21 cellular contexts compared by ENCODE assay signal in the genomic region with DNA sequence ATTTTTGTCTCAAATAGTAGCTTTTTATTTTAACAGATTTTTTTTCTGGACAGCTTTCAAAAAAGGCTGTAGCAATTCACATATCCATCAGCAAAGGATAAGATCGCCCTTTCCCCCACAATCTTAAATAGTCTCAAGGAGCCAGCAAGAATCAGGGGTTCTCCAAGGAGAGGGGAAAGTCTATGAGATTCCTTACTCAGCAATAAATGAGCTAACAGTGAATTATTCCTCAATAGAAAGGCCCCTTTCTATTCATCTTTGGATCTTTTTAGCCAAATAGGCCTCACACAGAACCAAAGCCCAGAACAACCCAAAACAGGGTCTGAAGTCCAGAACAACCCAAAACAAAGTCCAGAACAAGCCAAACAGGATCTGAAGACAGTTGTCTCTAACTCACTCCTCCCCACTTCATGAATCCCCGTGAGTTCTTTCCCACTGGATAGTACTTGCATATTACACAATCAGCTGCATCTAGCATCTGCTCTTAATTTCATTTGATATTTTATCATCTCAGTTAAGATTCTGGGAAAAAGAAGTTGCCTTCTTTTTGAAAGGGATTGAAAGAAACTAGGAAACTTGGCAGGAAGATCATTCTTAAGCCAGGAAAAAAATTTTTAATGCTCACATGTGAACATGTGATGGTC. TPM values are rescaled to one million over a fixed set of nuclear protein-coding genes. Genes with fewer than 3 reads are reported as not detected.
"Had no signal": no experiment of that assay in that cellular context is flagged by ENCODE, and none has a peak within 500 bp of the region (broad histone marks: within the 10 kb centered on the region; RNA-seq: fewer than 3 reads in every experiment).

No MANE protein-coding gene starts in this region.

- H3K36me3 ChIP-seq: gastrocnemius medialis, left ventricle myocardium inferior, neural progenitor cell, spleen, tibial artery, WERI-Rb-1 had no signal

- H3K4me2 ChIP-seq: neural progenitor cell had no signal

- H3K4me1 ChIP-seq: gastrocnemius medialis, left ventricle myocardium inferior, neural progenitor cell, tibial artery had no signal

- H3K9me3 ChIP-seq: gastrocnemius medialis, left ventricle myocardium inferior, spleen, tibial artery had no signal

- FAIRE-seq: astrocyte, TTC549 had no signal

- DNase-seq: activated CD4-positive, alpha-beta T cell treated with anti-CD3 and anti-CD28 coated beads, Interleukin-2, amount 10 ng/mL, durations not matched to agents 7 days and 5 days; activated CD4-positive, CD25-positive, alpha-beta regulatory T cell treated with anti-CD3 and anti-CD28 coated beads, Interleukin-2, amount 50 U/mL, for 72 hours; activated CD8-positive, alpha-beta T cell treated with anti-CD3 and anti-CD28 coated beads, Interleukin-2, amount 10 ng/mL, durations not matched to agents 7 days and 5 days; activated T-cell treated with anti-CD3 and anti-CD28 coated beads, Interleukin-2, amount 50 U/mL, for 1 hour; gastrocnemius medialis; hippocampal formation; left ventricle myocardium inferior; naive thymus-derived CD8-positive, alpha-beta T cell; spleen; stimulated activated CD4-positive, alpha-beta T cell treated with anti-CD3 and anti-CD28 coated beads, Interleukin-4, amount 100 ng/mL, for 1 hour; stimulated activated naive CD4-positive, alpha-beta T cell; tibial artery; WERI-Rb-1 had no signal

- H3K9ac ChIP-seq: neural progenitor cell had no signal

- H2AFZ ChIP-seq: neural progenitor cell had no signal

- H3K4me3 ChIP-seq: coronary artery, gastrocnemius medialis, left ventricle myocardium inferior, neural progenitor cell, tibial artery had no signal

- H3K27me3 ChIP-seq: gastrocnemius medialis, neural progenitor cell, spleen, tibial artery had no signal

- H3K27ac ChIP-seq: coronary artery, epithelial cell of prostate, gastrocnemius medialis, left ventricle myocardium inferior, neural progenitor cell, tibial artery, WERI-Rb-1 had no signal

- ATAC-seq: activated CD8-positive, alpha-beta T cell treated with anti-CD3 and anti-CD28 coated beads, Interleukin-2, amount 10 ng/mL, durations not matched to agents 7 days and 5 days; activated T-helper 17 cell treated with anti-CD3 and anti-CD28 coated beads, Interleukin-2, amount 50 U/mL, for 72 hours; gastrocnemius medialis; naive thymus-derived CD8-positive, alpha-beta T cell had no signal

RNA-seq across cellular contexts. Expression of a gene that starts 3.4 kb away (rescaled TPM):
- total RNA-seq: activated CD4-positive, alpha-beta T cell treated with anti-CD3 and anti-CD28 coated beads, Interleukin-2, amount 10 ng/mL, durations not matched to agents 7 days and 5 days; activated CD8-positive, alpha-beta T cell treated with anti-CD3 and anti-CD28 coated beads, Interleukin-2, amount 10 ng/mL, durations not matched to agents 7 days and 5 days; astrocyte; lung microvascular endothelial cell; naive thymus-derived CD8-positive, alpha-beta T cell; osteoblast had no signal
- polyA plus RNA-seq: naive thymus-derived CD8-positive, alpha-beta T cell had no signal

RNA-seq across cellular contexts. Expression of a gene that starts 34.9 kb away (rescaled TPM):
- total RNA-seq: activated T-helper 17 cell treated with anti-CD3 and anti-CD28 coated beads, Interleukin-2, amount 50 U/mL, for 72 hours; lung microvascular endothelial cell; osteoblast had no signal
- polyA plus RNA-seq: naive thymus-derived CD8-positive, alpha-beta T cell had no signal
